In the genomic region with DNA sequence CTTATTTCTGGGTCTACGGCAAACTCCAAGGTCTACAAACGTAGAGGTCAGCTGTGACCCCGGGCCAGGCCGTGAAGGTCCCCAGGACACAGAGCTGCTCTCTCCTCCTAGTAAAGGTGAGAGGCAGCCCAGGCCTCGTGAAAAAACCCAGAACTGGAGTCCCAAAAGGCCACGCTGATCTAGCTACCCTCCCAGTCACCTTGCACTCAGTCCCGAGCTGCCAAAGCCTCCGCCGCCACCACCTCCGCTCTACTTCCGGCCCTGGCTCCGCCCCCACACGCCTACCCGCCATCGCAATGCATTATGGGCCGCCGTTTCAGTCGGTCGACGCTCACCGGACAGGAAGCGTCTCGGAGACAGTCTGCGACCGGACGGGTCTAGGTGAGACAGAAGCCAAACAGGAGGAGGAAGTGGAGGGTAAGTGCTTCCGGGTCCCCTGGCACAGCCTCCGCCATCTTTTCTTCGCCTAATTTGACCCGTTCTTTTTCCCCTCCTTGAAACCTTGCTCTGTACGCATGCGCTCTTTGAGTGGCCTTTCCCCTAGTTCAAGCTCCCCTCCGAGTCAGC, we compare ENCODE assay signal across 1 cellular context.
TF ChIP-seq lines count a peak whose summit lies in the region.

A gene with protein sequence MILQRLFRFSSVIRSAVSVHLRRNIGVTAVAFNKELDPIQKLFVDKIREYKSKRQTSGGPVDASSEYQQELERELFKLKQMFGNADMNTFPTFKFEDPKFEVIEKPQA (minus strand): TSS at position 251 of the 567 bp plus-strand sequence. CDS start 5,110 bp downstream, outside the sequence.
A gene (plus strand): TSS at position 319 of the 567 bp plus-strand sequence. CDS start 6,627 bp downstream, outside the sequence.

TF ChIP-seq in HepG2, 621 proteins besides CTCF, POLR2A, EP300 and RAD21 (continued from another document and continues in another):
- TF ChIP-seq, protein P1, sequence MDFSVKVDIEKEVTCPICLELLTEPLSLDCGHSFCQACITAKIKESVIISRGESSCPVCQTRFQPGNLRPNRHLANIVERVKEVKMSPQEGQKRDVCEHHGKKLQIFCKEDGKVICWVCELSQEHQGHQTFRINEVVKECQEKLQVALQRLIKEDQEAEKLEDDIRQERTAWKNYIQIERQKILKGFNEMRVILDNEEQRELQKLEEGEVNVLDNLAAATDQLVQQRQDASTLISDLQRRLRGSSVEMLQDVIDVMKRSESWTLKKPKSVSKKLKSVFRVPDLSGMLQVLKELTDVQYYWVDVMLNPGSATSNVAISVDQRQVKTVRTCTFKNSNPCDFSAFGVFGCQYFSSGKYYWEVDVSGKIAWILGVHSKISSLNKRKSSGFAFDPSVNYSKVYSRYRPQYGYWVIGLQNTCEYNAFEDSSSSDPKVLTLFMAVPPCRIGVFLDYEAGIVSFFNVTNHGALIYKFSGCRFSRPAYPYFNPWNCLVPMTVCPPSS (IDR thresholded peaks at IDR 0.05): no peak
- TF ChIP-seq, protein P2, sequence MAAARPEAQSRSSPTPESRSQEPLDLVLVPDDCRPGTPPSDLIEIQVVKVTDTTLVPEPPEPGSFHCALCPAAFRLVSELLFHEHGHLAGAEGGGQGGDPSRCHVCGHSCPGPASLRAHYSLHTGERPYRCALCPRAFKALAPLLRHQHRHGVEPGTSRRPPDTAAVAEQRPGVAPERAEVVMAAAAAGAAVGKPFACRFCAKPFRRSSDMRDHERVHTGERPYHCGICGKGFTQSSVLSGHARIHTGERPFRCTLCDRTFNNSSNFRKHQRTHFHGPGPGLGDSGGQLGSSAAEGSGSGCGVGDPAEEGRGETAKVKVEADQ (CRISPR knock-in tag; IDR thresholded peaks at IDR 0.05; ENCODE audit: borderline replicate concordance): no peak
- TF ChIP-seq, protein P3, sequence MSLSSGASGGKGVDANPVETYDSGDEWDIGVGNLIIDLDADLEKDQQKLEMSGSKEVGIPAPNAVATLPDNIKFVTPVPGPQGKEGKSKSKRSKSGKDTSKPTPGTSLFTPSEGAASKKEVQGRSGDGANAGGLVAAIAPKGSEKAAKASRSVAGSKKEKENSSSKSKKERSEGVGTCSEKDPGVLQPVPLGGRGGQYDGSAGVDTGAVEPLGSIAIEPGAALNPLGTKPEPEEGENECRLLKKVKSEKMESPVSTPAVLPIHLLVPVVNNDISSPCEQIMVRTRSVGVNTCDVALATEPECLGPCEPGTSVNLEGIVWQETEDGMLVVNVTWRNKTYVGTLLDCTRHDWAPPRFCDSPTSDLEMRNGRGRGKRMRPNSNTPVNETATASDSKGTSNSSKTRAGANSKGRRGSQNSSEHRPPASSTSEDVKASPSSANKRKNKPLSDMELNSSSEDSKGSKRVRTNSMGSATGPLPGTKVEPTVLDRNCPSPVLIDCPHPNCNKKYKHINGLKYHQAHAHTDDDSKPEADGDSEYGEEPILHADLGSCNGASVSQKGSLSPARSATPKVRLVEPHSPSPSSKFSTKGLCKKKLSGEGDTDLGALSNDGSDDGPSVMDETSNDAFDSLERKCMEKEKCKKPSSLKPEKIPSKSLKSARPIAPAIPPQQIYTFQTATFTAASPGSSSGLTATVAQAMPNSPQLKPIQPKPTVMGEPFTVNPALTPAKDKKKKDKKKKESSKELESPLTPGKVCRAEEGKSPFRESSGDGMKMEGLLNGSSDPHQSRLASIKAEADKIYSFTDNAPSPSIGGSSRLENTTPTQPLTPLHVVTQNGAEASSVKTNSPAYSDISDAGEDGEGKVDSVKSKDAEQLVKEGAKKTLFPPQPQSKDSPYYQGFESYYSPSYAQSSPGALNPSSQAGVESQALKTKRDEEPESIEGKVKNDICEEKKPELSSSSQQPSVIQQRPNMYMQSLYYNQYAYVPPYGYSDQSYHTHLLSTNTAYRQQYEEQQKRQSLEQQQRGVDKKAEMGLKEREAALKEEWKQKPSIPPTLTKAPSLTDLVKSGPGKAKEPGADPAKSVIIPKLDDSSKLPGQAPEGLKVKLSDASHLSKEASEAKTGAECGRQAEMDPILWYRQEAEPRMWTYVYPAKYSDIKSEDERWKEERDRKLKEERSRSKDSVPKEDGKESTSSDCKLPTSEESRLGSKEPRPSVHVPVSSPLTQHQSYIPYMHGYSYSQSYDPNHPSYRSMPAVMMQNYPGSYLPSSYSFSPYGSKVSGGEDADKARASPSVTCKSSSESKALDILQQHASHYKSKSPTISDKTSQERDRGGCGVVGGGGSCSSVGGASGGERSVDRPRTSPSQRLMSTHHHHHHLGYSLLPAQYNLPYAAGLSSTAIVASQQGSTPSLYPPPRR (CRISPR knock-in tag; IDR thresholded peaks at IDR 0.05; ENCODE audit: borderline replicate concordance): peak; percentile 50
- TF ChIP-seq NBN (conservative IDR thresholded peaks at IDR 0.05) (no peak), ZNF24 (IDR thresholded peaks at IDR 0.05) (no peak), THYN1 (CRISPR knock-in tag; IDR thresholded peaks at IDR 0.05; ENCODE audit: borderline replicate concordance, low read depth) (no peak), ZNF180 (CRISPR knock-in tag; IDR thresholded peaks at IDR 0.05; ENCODE audit: borderline replicate concordance, low read depth) (no peak), MTA3 (CRISPR knock-in tag; IDR thresholded peaks at IDR 0.05) (no peak), ZBTB8A (CRISPR knock-in tag; IDR thresholded peaks at IDR 0.05; ENCODE audit: borderline replicate concordance, low read depth) (peak; percentile 46; the same call in 1 of the 2 replicates), TSC22D2 (CRISPR knock-in tag; IDR thresholded peaks at IDR 0.05; ENCODE audit: borderline replicate concordance) (0 out of 2 replicates have a peak, but pooled peaks have one; percentile 32), ZNF570 (CRISPR knock-in tag; IDR thresholded peaks at IDR 0.05; ENCODE audit: borderline replicate concordance) (peak; percentile 39; the same call in 1 of the 2 replicates), ZNF572 (CRISPR knock-in tag; IDR thresholded peaks at IDR 0.05) (no peak), PCBP1 (IDR thresholded peaks at IDR 0.05; ENCODE audit: borderline replicate concordance, low read depth, low read length) (no peak), ZNF296 (CRISPR knock-in tag; conservative IDR thresholded peaks at IDR 0.05) (no peak), ZSCAN30 (CRISPR knock-in tag; IDR thresholded peaks at IDR 0.05) (no peak), STAG1 (CRISPR knock-in tag; IDR thresholded peaks at IDR 0.05) (no peak), ZNF430 (CRISPR knock-in tag; IDR thresholded peaks at IDR 0.05) (peak; percentile 73; the same call in 1 of the 2 replicates), ZNF672 (CRISPR knock-in tag; IDR thresholded peaks at IDR 0.05) (no peak)
- TF ChIP-seq, protein P4, sequence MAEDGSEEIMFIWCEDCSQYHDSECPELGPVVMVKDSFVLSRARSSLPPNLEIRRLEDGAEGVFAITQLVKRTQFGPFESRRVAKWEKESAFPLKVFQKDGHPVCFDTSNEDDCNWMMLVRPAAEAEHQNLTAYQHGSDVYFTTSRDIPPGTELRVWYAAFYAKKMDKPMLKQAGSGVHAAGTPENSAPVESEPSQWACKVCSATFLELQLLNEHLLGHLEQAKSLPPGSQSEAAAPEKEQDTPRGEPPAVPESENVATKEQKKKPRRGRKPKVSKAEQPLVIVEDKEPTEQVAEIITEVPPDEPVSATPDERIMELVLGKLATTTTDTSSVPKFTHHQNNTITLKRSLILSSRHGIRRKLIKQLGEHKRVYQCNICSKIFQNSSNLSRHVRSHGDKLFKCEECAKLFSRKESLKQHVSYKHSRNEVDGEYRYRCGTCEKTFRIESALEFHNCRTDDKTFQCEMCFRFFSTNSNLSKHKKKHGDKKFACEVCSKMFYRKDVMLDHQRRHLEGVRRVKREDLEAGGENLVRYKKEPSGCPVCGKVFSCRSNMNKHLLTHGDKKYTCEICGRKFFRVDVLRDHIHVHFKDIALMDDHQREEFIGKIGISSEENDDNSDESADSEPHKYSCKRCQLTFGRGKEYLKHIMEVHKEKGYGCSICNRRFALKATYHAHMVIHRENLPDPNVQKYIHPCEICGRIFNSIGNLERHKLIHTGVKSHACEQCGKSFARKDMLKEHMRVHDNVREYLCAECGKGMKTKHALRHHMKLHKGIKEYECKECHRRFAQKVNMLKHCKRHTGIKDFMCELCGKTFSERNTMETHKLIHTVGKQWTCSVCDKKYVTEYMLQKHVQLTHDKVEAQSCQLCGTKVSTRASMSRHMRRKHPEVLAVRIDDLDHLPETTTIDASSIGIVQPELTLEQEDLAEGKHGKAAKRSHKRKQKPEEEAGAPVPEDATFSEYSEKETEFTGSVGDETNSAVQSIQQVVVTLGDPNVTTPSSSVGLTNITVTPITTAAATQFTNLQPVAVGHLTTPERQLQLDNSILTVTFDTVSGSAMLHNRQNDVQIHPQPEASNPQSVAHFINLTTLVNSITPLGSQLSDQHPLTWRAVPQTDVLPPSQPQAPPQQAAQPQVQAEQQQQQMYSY (CRISPR knock-in tag; IDR thresholded peaks at IDR 0.05): no peak
- TF ChIP-seq, protein P5, sequence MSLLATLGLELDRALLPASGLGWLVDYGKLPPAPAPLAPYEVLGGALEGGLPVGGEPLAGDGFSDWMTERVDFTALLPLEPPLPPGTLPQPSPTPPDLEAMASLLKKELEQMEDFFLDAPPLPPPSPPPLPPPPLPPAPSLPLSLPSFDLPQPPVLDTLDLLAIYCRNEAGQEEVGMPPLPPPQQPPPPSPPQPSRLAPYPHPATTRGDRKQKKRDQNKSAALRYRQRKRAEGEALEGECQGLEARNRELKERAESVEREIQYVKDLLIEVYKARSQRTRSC (CRISPR knock-in tag; IDR thresholded peaks at IDR 0.05; ENCODE audit: low read depth): no peak
- TF ChIP-seq, protein P6, sequence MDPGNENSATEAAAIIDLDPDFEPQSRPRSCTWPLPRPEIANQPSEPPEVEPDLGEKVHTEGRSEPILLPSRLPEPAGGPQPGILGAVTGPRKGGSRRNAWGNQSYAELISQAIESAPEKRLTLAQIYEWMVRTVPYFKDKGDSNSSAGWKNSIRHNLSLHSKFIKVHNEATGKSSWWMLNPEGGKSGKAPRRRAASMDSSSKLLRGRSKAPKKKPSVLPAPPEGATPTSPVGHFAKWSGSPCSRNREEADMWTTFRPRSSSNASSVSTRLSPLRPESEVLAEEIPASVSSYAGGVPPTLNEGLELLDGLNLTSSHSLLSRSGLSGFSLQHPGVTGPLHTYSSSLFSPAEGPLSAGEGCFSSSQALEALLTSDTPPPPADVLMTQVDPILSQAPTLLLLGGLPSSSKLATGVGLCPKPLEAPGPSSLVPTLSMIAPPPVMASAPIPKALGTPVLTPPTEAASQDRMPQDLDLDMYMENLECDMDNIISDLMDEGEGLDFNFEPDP (CRISPR knock-in tag; conservative IDR thresholded peaks at IDR 0.05): no peak
- TF ChIP-seq, protein P7, sequence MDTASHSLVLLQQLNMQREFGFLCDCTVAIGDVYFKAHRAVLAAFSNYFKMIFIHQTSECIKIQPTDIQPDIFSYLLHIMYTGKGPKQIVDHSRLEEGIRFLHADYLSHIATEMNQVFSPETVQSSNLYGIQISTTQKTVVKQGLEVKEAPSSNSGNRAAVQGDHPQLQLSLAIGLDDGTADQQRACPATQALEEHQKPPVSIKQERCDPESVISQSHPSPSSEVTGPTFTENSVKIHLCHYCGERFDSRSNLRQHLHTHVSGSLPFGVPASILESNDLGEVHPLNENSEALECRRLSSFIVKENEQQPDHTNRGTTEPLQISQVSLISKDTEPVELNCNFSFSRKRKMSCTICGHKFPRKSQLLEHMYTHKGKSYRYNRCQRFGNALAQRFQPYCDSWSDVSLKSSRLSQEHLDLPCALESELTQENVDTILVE (CRISPR knock-in tag; IDR thresholded peaks at IDR 0.05): peak; percentile 100
- TF ChIP-seq, protein P8, sequence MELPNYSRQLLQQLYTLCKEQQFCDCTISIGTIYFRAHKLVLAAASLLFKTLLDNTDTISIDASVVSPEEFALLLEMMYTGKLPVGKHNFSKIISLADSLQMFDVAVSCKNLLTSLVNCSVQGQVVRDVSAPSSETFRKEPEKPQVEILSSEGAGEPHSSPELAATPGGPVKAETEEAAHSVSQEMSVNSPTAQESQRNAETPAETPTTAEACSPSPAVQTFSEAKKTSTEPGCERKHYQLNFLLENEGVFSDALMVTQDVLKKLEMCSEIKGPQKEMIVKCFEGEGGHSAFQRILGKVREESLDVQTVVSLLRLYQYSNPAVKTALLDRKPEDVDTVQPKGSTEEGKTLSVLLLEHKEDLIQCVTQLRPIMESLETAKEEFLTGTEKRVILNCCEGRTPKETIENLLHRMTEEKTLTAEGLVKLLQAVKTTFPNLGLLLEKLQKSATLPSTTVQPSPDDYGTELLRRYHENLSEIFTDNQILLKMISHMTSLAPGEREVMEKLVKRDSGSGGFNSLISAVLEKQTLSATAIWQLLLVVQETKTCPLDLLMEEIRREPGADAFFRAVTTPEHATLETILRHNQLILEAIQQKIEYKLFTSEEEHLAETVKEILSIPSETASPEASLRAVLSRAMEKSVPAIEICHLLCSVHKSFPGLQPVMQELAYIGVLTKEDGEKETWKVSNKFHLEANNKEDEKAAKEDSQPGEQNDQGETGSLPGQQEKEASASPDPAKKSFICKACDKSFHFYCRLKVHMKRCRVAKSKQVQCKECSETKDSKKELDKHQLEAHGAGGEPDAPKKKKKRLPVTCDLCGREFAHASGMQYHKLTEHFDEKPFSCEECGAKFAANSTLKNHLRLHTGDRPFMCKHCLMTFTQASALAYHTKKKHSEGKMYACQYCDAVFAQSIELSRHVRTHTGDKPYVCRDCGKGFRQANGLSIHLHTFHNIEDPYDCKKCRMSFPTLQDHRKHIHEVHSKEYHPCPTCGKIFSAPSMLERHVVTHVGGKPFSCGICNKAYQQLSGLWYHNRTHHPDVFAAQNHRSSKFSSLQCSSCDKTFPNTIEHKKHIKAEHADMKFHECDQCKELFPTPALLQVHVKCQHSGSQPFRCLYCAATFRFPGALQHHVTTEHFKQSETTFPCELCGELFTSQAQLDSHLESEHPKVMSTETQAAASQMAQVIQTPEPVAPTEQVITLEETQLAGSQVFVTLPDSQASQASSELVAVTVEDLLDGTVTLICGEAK (IDR thresholded peaks at IDR 0.05): peak; percentile 94
- TF ChIP-seq, protein P8 (CRISPR knock-in tag; IDR thresholded peaks at IDR 0.05): peak; percentile 64; the same call in 1 of the 2 replicates
